In the genomic region with DNA sequence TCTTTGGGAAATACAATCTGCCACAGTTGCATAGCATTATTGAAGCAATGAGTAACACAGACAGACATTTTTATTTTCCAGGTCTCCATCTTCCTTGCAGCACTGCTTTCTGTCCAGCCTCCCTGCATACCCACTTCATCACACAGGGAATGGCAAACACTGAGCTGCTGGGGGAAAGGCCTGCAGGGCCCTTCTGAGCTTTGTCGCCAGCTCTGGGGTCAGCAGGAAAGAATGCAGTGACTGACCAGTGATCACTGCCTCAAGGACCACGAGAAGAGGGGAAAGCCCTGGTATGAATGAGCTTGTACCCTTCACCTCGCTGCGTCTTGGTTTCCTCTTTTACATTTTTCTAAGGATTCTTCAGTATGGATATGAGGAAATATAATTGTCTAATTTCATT, we compare ENCODE assay signal across 1 cellular context.
TF ChIP-seq lines count a peak whose summit lies in the region.

No MANE protein-coding gene starts in this region.

TF ChIP-seq in endothelial cell of umbilical vein, 7 proteins besides CTCF, POLR2A, EP300 and RAD21:
- TF ChIP-seq FOS (IDR thresholded peaks at IDR 0.05; ENCODE audit: borderline replicate concordance, insufficient read depth, low read length): no peak
- no peak for TF ChIP-seq GATA2 (IDR thresholded peaks at IDR 0.05; ENCODE audit: insufficient read depth, insufficient read length, low read depth, low read length)
- TF ChIP-seq, protein P1, sequence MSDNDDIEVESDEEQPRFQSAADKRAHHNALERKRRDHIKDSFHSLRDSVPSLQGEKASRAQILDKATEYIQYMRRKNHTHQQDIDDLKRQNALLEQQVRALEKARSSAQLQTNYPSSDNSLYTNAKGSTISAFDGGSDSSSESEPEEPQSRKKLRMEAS (IDR thresholded peaks at IDR 0.05; ENCODE audit: insufficient read depth, insufficient read length): no peak
- no peak for TF ChIP-seq MYC (IDR thresholded peaks at IDR 0.05; ENCODE audit: low read depth, low read length)
- TF ChIP-seq EZH2 (IDR thresholded peaks at IDR 0.05; ENCODE audit: borderline replicate concordance, low read depth, low read length, severe bottlenecking): no peak
- no peak for TF ChIP-seq POLR2AphosphoS5 (IDR thresholded peaks at IDR 0.05; ENCODE audit: insufficient read depth, low read depth, low read length)
- TF ChIP-seq JUN (IDR thresholded peaks at IDR 0.05; ENCODE audit: borderline replicate concordance, insufficient read depth, insufficient read length, low read depth): no peak
